Comparison of ENCODE assay signal across 16 cellular contexts in genomic region chr2:219968685-219969345, GRCh38.
DNase-seq lines count a peak whose midpoint lies in the region; ATAC-seq, FAIRE-seq and TF ChIP-seq lines count a peak whose summit lies in the region.
"Had no signal": no experiment of that assay in that cellular context is flagged by ENCODE, and none has a peak within 500 bp of the region (broad histone marks: within the 10 kb centered on the region; RNA-seq: fewer than 3 reads in every experiment).

No MANE protein-coding gene starts in this region.

- DNase-seq in H4 (ENCODE audit: low spot score) (peak; percentile 78), PC-3 (peak; percentile 97), H1 (ENCODE audit: low read depth in 1 of 2, low spot score in 2 of 2) (no peak), smooth muscle cell (lab: John Stamatoyannopoulos, UW; ENCODE audit: unreplicated experiment) (no peak), heart left ventricle (no peak), omental fat pad (ENCODE audit: low spot score) (no peak)
- DNase-seq: CD4-positive, alpha-beta memory T cell; endodermal cell; naive thymus-derived CD8-positive, alpha-beta T cell; NCI-H1048; NCI-H2171 treated with DMSO at 0.1 percent for 48 hours; stimulated activated naive CD4-positive, alpha-beta T cell had no signal

- ATAC-seq in PC-3 (peak; percentile 95), GM21576 (IDR thresholded peaks at IDR 0.05; ENCODE audit: unreplicated experiment) (no peak), heart left ventricle (no peak), omental fat pad (ENCODE audit: low FRiP score) (no peak)
- ATAC-seq: naive thymus-derived CD8-positive, alpha-beta T cell had no signal

- peaks cover 25% of the 10 kb centered on the region for H3K4me1 ChIP-seq in PC-3 (ENCODE audit: insufficient read depth, low read length)
- H3K4me1 ChIP-seq in H1 (replicated peaks in 1 of 4; ENCODE audit: control insufficient read depth in 3 of 4, insufficient read depth in 4 of 4, low read length in 3 of 4): peaks cover 9 to 22% (median 18%) of the 10 kb centered on the region in 4 experiments
- peaks cover 5% of the 10 kb centered on the region for H3K4me1 ChIP-seq in smooth muscle cell (ENCODE audit: low read depth)
- H3K4me1 ChIP-seq in heart left ventricle: no peaks in the 10 kb centered on the region

- H3K9me3 ChIP-seq in PC-3 (ENCODE audit: low read length): no peaks in the 10 kb centered on the region
- H3K9me3 ChIP-seq in H1 (ENCODE audit: insufficient read depth in 2 of 2, low read depth in 1 of 2, low read length in 1 of 2): no peaks in the 10 kb centered on the region
- no peaks in the 10 kb centered on the region for H3K9me3 ChIP-seq in smooth muscle cell (replicated peaks; ENCODE audit: low read depth)
- H3K9me3 ChIP-seq in heart left ventricle: no peaks in the 10 kb centered on the region

- no peak overlapping the region for H3K56ac ChIP-seq in H1 (replicated peaks; ENCODE audit: insufficient read length, low read depth, low read length)

- peak overlapping the region; percentile 58 for H3K9ac ChIP-seq in PC-3 (ENCODE audit: low read length)
- H3K9ac ChIP-seq in H1 (replicated peaks in 1 of 4; ENCODE audit: extremely low read depth in 1 of 4, low read depth in 3 of 4, low read length in 3 of 4): no peak overlapping the region
- H3K9ac ChIP-seq in smooth muscle cell (ENCODE audit: low read depth): no peak overlapping the region

- no TSS peak for BruUV-seq in PC-3 (replicated peaks; lab: Mats Ljungman, UMichigan)

- H2AFZ ChIP-seq in PC-3 (ENCODE audit: low read length) (peak overlapping the region; percentile 57), H1 (ENCODE audit: low read length) (no peak overlapping the region), smooth muscle cell (ENCODE audit: low read depth) (no peak overlapping the region)

- H2BK120ac ChIP-seq in H1 (replicated peaks; ENCODE audit: low read depth, low read length): no peak overlapping the region

- H3K27ac ChIP-seq in PC-3 (ENCODE audit: low read length) (peak overlapping the region; percentile 94), H1 (ENCODE audit: low read depth, low read length) (no peak overlapping the region), smooth muscle cell (ENCODE audit: low read depth) (peak overlapping the region; percentile 38), heart left ventricle (no peak overlapping the region)
- H3K27ac ChIP-seq: cardiac muscle cell, SK-N-MC, VCaP had no signal

- TF ChIP-seq RAD21 in H1 (IDR thresholded peaks at IDR 0.05 in 1 of 2, conservative IDR thresholded peaks at IDR 0.05 in 1 of 2; ENCODE audit: low read depth in 2 of 2, low read length in 2 of 2): no peak

- no peak overlapping the region for H4K91ac ChIP-seq in H1 (replicated peaks; ENCODE audit: insufficient read length, low read length)

- 76% methylated on average over 6 of the region's 6 CpGs; no CpG with 5 or more reads in 1 of the 2 experiments for WGBS in H1 (ENCODE audit: extremely low coverage in 1 of 2, insufficient coverage in 1 of 2, insufficient read length in 1 of 2, insufficient replicate concordance in 2 of 2, low coverage in 1 of 2, low lambda C conversion rate in 2 of 2, missing lambda C conversion rate in 1 of 2), 2 experiments
- WGBS in smooth muscle cell (ENCODE audit: low lambda C conversion rate): 79% methylated on average over 6 of the region's 6 CpGs
- 54 to 72% (median 64%) methylated on average over 6 of the region's 6 CpGs for WGBS in heart left ventricle, 4 donors

- H3K4me3 ChIP-seq in PC-3 (ENCODE audit: low read length): peak overlapping the region; percentile 48; the same call in 1 of the 2 replicates
- H3K4me3 ChIP-seq in H1 (ENCODE audit: extremely low read depth in 1 of 4, insufficient read depth in 2 of 4, low read depth in 3 of 4, low read length in 4 of 4): no peak overlapping the region
- no peak overlapping the region for H3K4me3 ChIP-seq in smooth muscle cell
- no peak overlapping the region for H3K4me3 ChIP-seq in heart left ventricle
- H3K4me3 ChIP-seq: cardiac muscle cell, SK-N-MC had no signal

- TF ChIP-seq POLR2A in H1 (IDR thresholded peaks at IDR 0.05; ENCODE audit: control extremely low read depth in 1 of 2, low read depth in 2 of 2, low read length in 2 of 2) (no peak), heart left ventricle (IDR thresholded peaks at IDR 0.05) (no peak)

- POLR2A ChIA-PET in PC-3 (lab: Charles Lee; ENCODE audit: unreplicated experiment) (interaction anchor here (0.5 to 0.6 kb wide), 2 partner anchors 171 to 425 kb away, joined by 3 to 10 read pairs; partner anchors contain the start of genes CHPF and TMEM198), H1 (lab: Charles Lee; ENCODE audit: partially characterized antibody) (no interaction called here)

- H3K23me2 ChIP-seq in H1 (ENCODE audit: low read depth, low read length): 0 out of 2 replicates have a peak, but pooled peaks cover 4% of the 10 kb centered on the region

- H3K79me2 ChIP-seq in PC-3 (ENCODE audit: low read length): no peaks in the 10 kb centered on the region
- H3K79me2 ChIP-seq in H1 (ENCODE audit: control insufficient read depth in 1 of 2, insufficient read depth in 2 of 2, low read length in 2 of 2): no peaks in the 10 kb centered on the region
- no peaks in the 10 kb centered on the region for H3K79me2 ChIP-seq in smooth muscle cell (ENCODE audit: low read depth)

- TF ChIP-seq EP300 in H1 (IDR thresholded peaks at IDR 0.05; ENCODE audit: borderline replicate concordance in 1 of 2, low read depth in 2 of 2, low read length in 2 of 2): no peak

- no peaks in the 10 kb centered on the region for H3K79me1 ChIP-seq in H1 (ENCODE audit: low read depth, low read length)

- no peak overlapping the region for H3K14ac ChIP-seq in H1 (ENCODE audit: insufficient read length)

- H2BK15ac ChIP-seq in H1 (ENCODE audit: low read length): peak overlapping the region; percentile 53; the same call in 1 of the 2 replicates

- no peak overlapping the region for H2BK5ac ChIP-seq in H1 (ENCODE audit: low read depth, low read length)

- no peaks in the 10 kb centered on the region for H3K9me2 ChIP-seq in PC-3 (replicated peaks; ENCODE audit: low read length)

- no peak overlapping the region; the same call in 1 of the 2 replicates for H2AK5ac ChIP-seq in H1 (ENCODE audit: low read depth, low read length)

- intact Hi-C loops in PC-3 (cut with micrococcal nuclease): loop anchor here (5.0 kb wide), 1 partner anchor 102 kb away; no protein-coding TSS in a partner anchor
- intact Hi-C loops in heart left ventricle (cut with DNase I): no loop called here

- H3K27me3 ChIP-seq in PC-3 (ENCODE audit: low read length) (no peaks in the 10 kb centered on the region), H1 (replicated peaks in 1 of 4; ENCODE audit: control insufficient read depth in 3 of 4, extremely low read depth in 1 of 4, insufficient read depth in 3 of 4, low read length in 3 of 4) (peaks cover 0 to 16% (median 12%) of the 10 kb centered on the region in 4 experiments; a peak in 6 of 7 replicates), smooth muscle cell (ENCODE audit: low read depth) (no peaks in the 10 kb centered on the region), heart left ventricle (no peaks in the 10 kb centered on the region)
- H3K27me3 ChIP-seq: cardiac muscle cell had no signal

- H3K4ac ChIP-seq in H1 (replicated peaks; ENCODE audit: insufficient read length, low read depth, low read length): no peak overlapping the region

- H3K36me3 ChIP-seq in PC-3 (ENCODE audit: low read depth, low read length) (no peaks in the 10 kb centered on the region), H1 (ENCODE audit: control insufficient read depth in 2 of 4, insufficient read depth in 4 of 4, low read length in 3 of 4) (no peaks in the 10 kb centered on the region), smooth muscle cell (ENCODE audit: low read depth) (no peaks in the 10 kb centered on the region), heart left ventricle (no peaks in the 10 kb centered on the region)
- H3K36me3 ChIP-seq: cardiac muscle cell had no signal

- H3K4me2 ChIP-seq in PC-3 (ENCODE audit: low read length): peak overlapping the region; percentile 83
- no peak overlapping the region for H3K4me2 ChIP-seq in H1 (ENCODE audit: insufficient read depth in 1 of 2, low read depth in 2 of 2, low read length in 2 of 2)
- H3K4me2 ChIP-seq in smooth muscle cell: no peak overlapping the region

- FAIRE-seq in H1 (lab: Jason Lieb, UNC): no peak

- H3F3A ChIP-seq in PC-3 (ENCODE audit: low read length, unreplicated experiment) (peaks cover 11% of the 10 kb centered on the region), smooth muscle cell (ENCODE audit: low read depth) (no peaks in the 10 kb centered on the region)

- CTCF ChIA-PET in PC-3 (lab: Charles Lee): interaction anchor here (0.5 kb wide), 1 partner anchor 280 kb away, joined by 3 read pairs; no protein-coding TSS in a partner anchor
- CTCF ChIA-PET in H1 (lab: Charles Lee; ENCODE audit: partially characterized antibody): interaction anchor here (1.3 to 2.5 kb wide), 2 partner anchors 28 to 30 kb away, joined by 5 to 8 read pairs; no protein-coding TSS in a partner anchor

- no peak overlapping the region for H3K23ac ChIP-seq in H1 (ENCODE audit: insufficient read length)

- H4K20me1 ChIP-seq in PC-3 (ENCODE audit: low read length) (no peaks in the 10 kb centered on the region), H1 (replicated peaks in 1 of 2; ENCODE audit: control insufficient read depth in 1 of 2, insufficient read depth in 2 of 2, low read length in 2 of 2) (no peaks in the 10 kb centered on the region), smooth muscle cell (ENCODE audit: low read depth) (no peaks in the 10 kb centered on the region)

- no peak overlapping the region for H3K18ac ChIP-seq in H1 (ENCODE audit: extremely low read depth, low read length)

- H4K8ac ChIP-seq in H1 (ENCODE audit: extremely low read depth, insufficient read depth, low read length): no peak overlapping the region

- no peak overlapping the region for H4K5ac ChIP-seq in H1 (ENCODE audit: insufficient read length, low read depth, low read length)

- H2BK20ac ChIP-seq in H1 (ENCODE audit: low read length): peak overlapping the region; percentile 43; the same call in 1 of the 2 replicates

- 0 out of 2 replicates have a peak overlapping the region, but pooled peaks have one; percentile 27 for H2BK12ac ChIP-seq in H1 (ENCODE audit: low read depth, low read length)

- TF ChIP-seq CTCF in PC-3 (conservative IDR thresholded peaks at IDR 0.05; ENCODE audit: low read depth, low read length) (no peak), H1 (IDR thresholded peaks at IDR 0.05; ENCODE audit: control extremely low read depth in 1 of 3, insufficient read depth in 1 of 3, low read depth in 1 of 3, low read length in 3 of 3) (no peak), smooth muscle cell (IDR thresholded peaks at IDR 0.05; ENCODE audit: borderline replicate concordance, insufficient read depth, poor library complexity, severe bottlenecking) (no peak), heart left ventricle (IDR thresholded peaks at IDR 0.05) (no peak), omental fat pad (IDR thresholded peaks at IDR 0.05) (no peak)

TF ChIP-seq in H1, 55 proteins besides CTCF, POLR2A, EP300 and RAD21:
- TF ChIP-seq NRF1 (IDR thresholded peaks at IDR 0.05; ENCODE audit: low read depth, low read length) (no peak), EZH2 (IDR thresholded peaks at IDR 0.05; ENCODE audit: low read depth, low read length, severe bottlenecking) (no peak), KDM4A (IDR thresholded peaks at IDR 0.05; ENCODE audit: low read depth, low read length, severe bottlenecking) (no peak), KDM1A (IDR thresholded peaks at IDR 0.05; ENCODE audit: borderline replicate concordance, low read length) (no peak)

Comparison
In these comparisons a context has a peak if more than half of its experiments do, and no peak if none do; other contexts are left out.
1. DNase-seq: peak in H4 (single experiment) and PC-3 (single experiment); none in H1 (0 of 2), smooth muscle cell (single experiment), heart left ventricle (0 of 5) and omental fat pad (single experiment).
2. H3K27ac ChIP-seq: peak in PC-3 (single experiment) and smooth muscle cell (single experiment); none in H1 (single experiment) and heart left ventricle (0 of 12).